Comparison of ENCODE assay signal across 8 cellular contexts in genomic region chr13:44435142-44435982, GRCh38.
A peak's percentile ranks its signal among the peaks of the same experiment; 100 is the strongest.
DNase-seq lines count a peak whose midpoint lies in the region; TF ChIP-seq lines count a peak whose summit lies in the region.

No MANE protein-coding gene starts in this region.

- DNase-seq in AG04449 (ENCODE audit: low read depth, low spot score): peak; percentile 82
- peak; percentile 52 for DNase-seq in GM19238 (ENCODE audit: insufficient read length, low spot score)
- peak; percentile 73 for DNase-seq in HPDE6-E6E7 (ENCODE audit: extremely low spot score)
- peak; percentile 100 for DNase-seq in NCI-H82 treated with DMSO at 0.1 percent for 48 hours (lab: John Stamatoyannopoulos, UW; ENCODE audit: unreplicated experiment)
- peak; percentile 93 for DNase-seq in activated CD4-positive, alpha-beta memory T cell treated with anti-CD3 and anti-CD28 coated beads for 36 hours
- peak; percentile 99 for DNase-seq in dermis blood vessel endothelial cell
- DNase-seq in left kidney (ENCODE audit: low read depth, low spot score): peak; percentile 100
- peak; percentile 69 to 85 (median 82) for DNase-seq in stimulated activated CD4-positive, alpha-beta T cell treated with anti-CD3 and anti-CD28 coated beads, Interleukin-1b, Interleukin-23, amount 100 ng/mL, for 24 hours (ENCODE audit: low read depth in 4 of 4, low spot score in 1 of 4)

- peaks cover 17% of the 10 kb centered on the region for H3K4me1 Mint-ChIP-seq in activated CD4-positive, alpha-beta memory T cell treated with anti-CD3 and anti-CD28 coated beads for 36 hours (ENCODE audit: low read depth)

- TF ChIP-seq CTCF in AG04449 (IDR thresholded peaks at IDR 0.05; ENCODE audit: insufficient read depth, low read length, missing control alignments): no peak

- no peaks in the 10 kb centered on the region for H3K36me3 Mint-ChIP-seq in activated CD4-positive, alpha-beta memory T cell treated with anti-CD3 and anti-CD28 coated beads for 36 hours

- H3K9me3 Mint-ChIP-seq in activated CD4-positive, alpha-beta memory T cell treated with anti-CD3 and anti-CD28 coated beads for 36 hours: no peaks in the 10 kb centered on the region

- H3K4me3 ChIP-seq in AG04449 (ENCODE audit: low read depth, low read length): peak overlapping the region; percentile 59

- peak overlapping the region; percentile 39 for H3K27ac Mint-ChIP-seq in activated CD4-positive, alpha-beta memory T cell treated with anti-CD3 and anti-CD28 coated beads for 36 hours

- POLR2A ChIA-PET in AG04449 (lab: Yijun Ruan, JAX): interaction anchor here (0.6 to 1.6 kb wide), 6 partner anchors 103 to 527 kb away, joined by 3 to 5 read pairs (median 3); no protein-coding TSS in a partner anchor
- POLR2A ChIA-PET in activated CD4-positive, alpha-beta memory T cell treated with anti-CD3 and anti-CD28 coated beads for 36 hours (lab: Charles Lee): no interaction called here

- peak overlapping the region; percentile 64 for H3K4me3 Mint-ChIP-seq in activated CD4-positive, alpha-beta memory T cell treated with anti-CD3 and anti-CD28 coated beads for 36 hours

- intact Hi-C loops in activated CD4-positive, alpha-beta memory T cell treated with anti-CD3 and anti-CD28 coated beads for 36 hours (cut with micrococcal nuclease): loop anchor here (1.0 to 5.0 kb wide), 5 partner anchors 161 to 293 kb away; no protein-coding TSS in a partner anchor

- peaks cover 9% of the 10 kb centered on the region for H3K27me3 Mint-ChIP-seq in activated CD4-positive, alpha-beta memory T cell treated with anti-CD3 and anti-CD28 coated beads for 36 hours

- CTCF ChIA-PET in AG04449 (lab: Yijun Ruan, JAX): interaction anchor here (0.8 to 19.6 kb wide), 7 partner anchors 139 to 535 kb away, joined by 3 to 242 read pairs (median 4); no protein-coding TSS in a partner anchor
- CTCF ChIA-PET in activated CD4-positive, alpha-beta memory T cell treated with anti-CD3 and anti-CD28 coated beads for 36 hours (lab: Charles Lee): interaction anchor here (1.0 to 7.1 kb wide), 3 partner anchors 244 to 528 kb away, joined by 3 to 118 read pairs (median 66); no protein-coding TSS in a partner anchor

Comparison
In these comparisons a context has a peak if more than half of its experiments do, and no peak if none do; other contexts are left out.
1. Peak in every context shown above with its lines: DNase-seq and H3K4me3 ChIP-seq.